Comparison of ENCODE assay signal across 22 cellular contexts in the genomic region with DNA sequence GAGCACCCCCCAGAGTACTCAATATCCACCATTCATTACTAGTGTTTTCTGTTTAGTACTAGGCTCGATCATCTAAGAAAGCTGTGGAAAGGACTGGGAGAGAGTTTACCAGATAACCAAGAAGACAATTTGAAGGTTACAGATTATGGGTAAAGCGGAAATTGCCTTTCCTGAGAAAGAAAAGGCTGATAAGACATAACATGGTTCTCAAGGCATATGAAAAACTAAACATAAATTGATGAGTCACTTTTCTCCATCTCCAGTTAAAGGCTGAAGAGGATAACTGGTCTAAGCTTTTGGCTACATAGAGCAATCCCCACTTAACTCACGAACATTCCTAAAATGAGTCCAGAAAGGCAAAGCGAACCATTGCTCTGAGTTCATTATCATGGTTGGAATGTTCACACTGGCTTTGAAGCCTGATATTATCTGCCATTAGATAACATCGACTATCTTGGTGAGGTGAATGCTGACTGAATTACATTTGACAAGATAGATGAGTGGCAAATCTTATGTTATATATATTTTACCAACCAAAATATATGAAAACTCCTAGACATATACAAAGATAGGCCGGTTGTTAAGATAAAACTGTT.
DNase-seq lines count a peak whose midpoint lies in the region; ATAC-seq and TF ChIP-seq lines count a peak whose summit lies in the region.
"Had no signal": no experiment of that assay in that cellular context is flagged by ENCODE, and none has a peak within 500 bp of the region (broad histone marks: within the 10 kb centered on the region; RNA-seq: fewer than 3 reads in every experiment).

No MANE protein-coding gene starts in this region.

- no peak overlapping the region for H3K14ac ChIP-seq in trophoblast cell (ENCODE audit: low read length)

- peaks cover 42% of the 10 kb centered on the region for H3K4me1 Mint-ChIP-seq in activated T-cell treated with anti-CD3 and anti-CD28 coated beads, Interleukin-2, amount 50 U/mL, for 72 hours (ENCODE audit: low read depth)
- H3K4me1 Mint-ChIP-seq in T-helper 17 cell: peaks cover 13% of the 10 kb centered on the region
- H3K4me1 Mint-ChIP-seq: nephron had no signal

- H3K9me3 ChIP-seq in T-helper 17 cell (ENCODE audit: control insufficient read depth, low read length, poor library complexity, severe bottlenecking): no peaks in the 10 kb centered on the region
- H3K9me3 ChIP-seq in fibroblast of lung (ENCODE audit: control insufficient read depth, insufficient read depth, low read depth, low read length): no peaks in the 10 kb centered on the region
- H3K9me3 ChIP-seq in trophoblast cell (ENCODE audit: insufficient read depth, low read depth, low read length): no peaks in the 10 kb centered on the region
- H3K9me3 ChIP-seq: body of pancreas, esophagus muscularis mucosa, MG63, ovary, SJCRH30 had no signal

- H3K27me3 ChIP-seq in fibroblast of lung (ENCODE audit: control insufficient read depth, insufficient read depth, low read length) (no peaks in the 10 kb centered on the region), trophoblast cell (ENCODE audit: insufficient read depth, low read length) (no peaks in the 10 kb centered on the region)
- H3K27me3 ChIP-seq: body of pancreas, esophagus muscularis mucosa, MG63, ovary, SJCRH30 had no signal

- no peak overlapping the region for H3K9ac ChIP-seq in fibroblast of lung (ENCODE audit: insufficient read depth, low read length)
- no peak overlapping the region for H3K9ac ChIP-seq in trophoblast cell (ENCODE audit: low read length)

- no CpG with 5 or more reads among the region's 6 CpGs for WGBS in trophoblast cell (ENCODE audit: extremely low coverage, insufficient coverage, insufficient read length)

- H3K79me1 ChIP-seq in trophoblast cell (ENCODE audit: low read length): no peaks in the 10 kb centered on the region

- H3K4me2 ChIP-seq in fibroblast of lung (ENCODE audit: extremely low read depth, insufficient read depth, low read length): no peak overlapping the region
- no peak overlapping the region for H3K4me2 ChIP-seq in trophoblast cell (ENCODE audit: low read length)

- DNase-seq in activated T-cell treated with anti-CD3 and anti-CD28 coated beads, Interleukin-2, amount 50 U/mL, for 72 hours: no peak
- DNase-seq in activated T-cell treated with anti-CD3 and anti-CD28 coated beads for 4 hours: no peak
- no peak for DNase-seq in T-helper 17 cell
- DNase-seq in fibroblast of lung (ENCODE audit: low read depth in 2 of 2): peak; percentile 17 to 32
- peak; percentile 41 to 90 for DNase-seq in trophoblast cell
- no peak for DNase-seq in HCEC 1CT
- DNase-seq in left colon: no peak
- DNase-seq in stimulated activated CD4-positive, alpha-beta T cell treated with anti-CD3 and anti-CD28 coated beads, Interleukin-2, amount 100 ng/mL, for 48 hours: no peak
- DNase-seq: activated T-cell treated with anti-CD3 and anti-CD28 coated beads, Interleukin-2, amount 50 U/mL, for 48 hours; body of pancreas; effector CD8-positive, alpha-beta T cell; GOT3; kidney glomerular epithelial cell; MG63; NCI-H1436; NCI-H524 treated with DMSO at 0.1 percent for 48 hours; ovary; right cardiac atrium; SJCRH30 had no signal

- H3K27ac ChIP-seq in fibroblast of lung (ENCODE audit: insufficient read depth, low read length) (no peak overlapping the region), trophoblast cell (ENCODE audit: low read depth, low read length) (no peak overlapping the region)
- H3K27ac ChIP-seq: body of pancreas, esophagus muscularis mucosa, ovary, SJCRH30 had no signal

- no peak for ATAC-seq in activated T-cell treated with anti-CD3 and anti-CD28 coated beads, Interleukin-2, amount 50 U/mL, for 72 hours (replicated peaks in 1 of 2)
- ATAC-seq in T-helper 17 cell (no peak), left colon (no peak)
- ATAC-seq: activated naive CD4-positive, alpha-beta T cell treated with anti-CD3 and anti-CD28 coated beads, Interleukin-2, amount 50 U/mL, for 72 hours; body of pancreas; right cardiac atrium had no signal

- H4K8ac ChIP-seq in trophoblast cell (ENCODE audit: low read depth, low read length): no peak overlapping the region

- H3K18ac ChIP-seq in trophoblast cell (ENCODE audit: low read length): no peak overlapping the region

- no peak overlapping the region for H3K23ac ChIP-seq in trophoblast cell (ENCODE audit: low read length)

- no peak overlapping the region for H4K12ac ChIP-seq in trophoblast cell (ENCODE audit: low read depth, low read length)

- no peak overlapping the region for H2AK5ac ChIP-seq in trophoblast cell (ENCODE audit: low read length)

- H2AFZ ChIP-seq in fibroblast of lung (ENCODE audit: low read length) (no peak overlapping the region), trophoblast cell (ENCODE audit: insufficient read depth, low read length, poor library complexity) (no peak overlapping the region)

- peaks cover 0 to 4% of the 10 kb centered on the region in 2 donors for H3K36me3 Mint-ChIP-seq in activated T-cell treated with anti-CD3 and anti-CD28 coated beads, Interleukin-2, amount 50 U/mL, for 72 hours (ENCODE audit: insufficient read depth in 2 of 2)
- H3K36me3 Mint-ChIP-seq in T-helper 17 cell (ENCODE audit: low read depth): peaks cover 6% of the 10 kb centered on the region

- peak overlapping the region; percentile 6 for H3K27ac Mint-ChIP-seq in activated T-cell treated with anti-CD3 and anti-CD28 coated beads, Interleukin-2, amount 50 U/mL, for 72 hours
- peak overlapping the region; percentile 83 for H3K27ac Mint-ChIP-seq in T-helper 17 cell
- H3K27ac Mint-ChIP-seq: nephron had no signal

- no peaks in the 10 kb centered on the region for H4K20me1 ChIP-seq in fibroblast of lung (ENCODE audit: control insufficient read depth, extremely low read depth, insufficient read depth, low read length)

- H3K36me3 ChIP-seq in fibroblast of lung (ENCODE audit: control insufficient read depth, insufficient read depth, low read length) (no peaks in the 10 kb centered on the region), trophoblast cell (ENCODE audit: control insufficient read depth in 1 of 2, insufficient read depth in 2 of 2, low read length in 2 of 2) (no peaks in the 10 kb centered on the region)
- H3K36me3 ChIP-seq: MG63, ovary, SJCRH30 had no signal

- no peak overlapping the region for H2BK120ac ChIP-seq in trophoblast cell (ENCODE audit: insufficient read depth, low read length, poor library complexity)

- H3K79me2 ChIP-seq in fibroblast of lung (ENCODE audit: control insufficient read depth, insufficient read depth, low read length) (no peaks in the 10 kb centered on the region), trophoblast cell (ENCODE audit: control insufficient read depth, insufficient read depth, low read length, poor library complexity) (no peaks in the 10 kb centered on the region)

- peak overlapping the region in 1 of 2 donors; percentile 27 for H3K4me3 Mint-ChIP-seq in activated T-cell treated with anti-CD3 and anti-CD28 coated beads, Interleukin-2, amount 50 U/mL, for 72 hours
- peak overlapping the region; percentile 2 for H3K4me3 Mint-ChIP-seq in T-helper 17 cell
- H3K4me3 Mint-ChIP-seq: nephron had no signal

- no peak overlapping the region for H2BK5ac ChIP-seq in trophoblast cell (ENCODE audit: low read depth, low read length, poor library complexity)

- H3K9me3 Mint-ChIP-seq in activated T-cell treated with anti-CD3 and anti-CD28 coated beads, Interleukin-2, amount 50 U/mL, for 72 hours: no peaks in the 10 kb centered on the region
- H3K9me3 Mint-ChIP-seq: activated naive CD4-positive, alpha-beta T cell treated with anti-CD3 and anti-CD28 coated beads, Interleukin-2, amount 50 U/mL, for 72 hours; nephron had no signal

- H3K4ac ChIP-seq in trophoblast cell (ENCODE audit: low read depth, low read length): no peak overlapping the region

- intact Hi-C loops in left colon (cut with DNase I, micrococcal nuclease): no loop called here

- H3K4me3 ChIP-seq in fibroblast of lung (replicated peaks in 1 of 4; ENCODE audit: control extremely low read depth in 1 of 4, insufficient read depth in 1 of 4, low read depth in 3 of 4, low read length in 4 of 4): no peak overlapping the region
- no peak overlapping the region for H3K4me3 ChIP-seq in trophoblast cell (ENCODE audit: low read depth, low read length)
- H3K4me3 ChIP-seq: body of pancreas, esophagus muscularis mucosa, MG63, ovary, SJCRH30 had no signal

- H4K91ac ChIP-seq in trophoblast cell (ENCODE audit: low read depth, low read length): no peak overlapping the region

- TF ChIP-seq CTCF in fibroblast of lung (conservative IDR thresholded peaks at IDR 0.05 in 1 of 2, IDR thresholded peaks at IDR 0.05 in 1 of 2; ENCODE audit: low read depth in 1 of 2, low read length in 2 of 2): no peak

- H3K4me1 ChIP-seq in fibroblast of lung (ENCODE audit: control insufficient read depth, extremely low read depth, insufficient read depth, low read length) (no peaks in the 10 kb centered on the region), trophoblast cell (ENCODE audit: control insufficient read depth in 1 of 2, insufficient read depth in 2 of 2, low read length in 2 of 2) (no peaks in the 10 kb centered on the region)
- H3K4me1 ChIP-seq: body of pancreas, esophagus muscularis mucosa, SJCRH30 had no signal

- H3K27me3 Mint-ChIP-seq in activated T-cell treated with anti-CD3 and anti-CD28 coated beads, Interleukin-2, amount 50 U/mL, for 72 hours (ENCODE audit: low read depth): no peaks in the 10 kb centered on the region
- no peaks in the 10 kb centered on the region for H3K27me3 Mint-ChIP-seq in T-helper 17 cell

- no peak overlapping the region for H2BK12ac ChIP-seq in trophoblast cell (ENCODE audit: low read length)

Comparison
In these comparisons a context has a peak if more than half of its experiments do, and no peak if none do; other contexts are left out.
1. DNase-seq: peak in fibroblast of lung (2 of 2) and trophoblast cell (2 of 2); none in activated T-cell treated with anti-CD3 and anti-CD28 coated beads, Interleukin-2, amount 50 U/mL, for 72 hours (0 of 2), activated T-cell treated with anti-CD3 and anti-CD28 coated beads for 4 hours (single experiment), T-helper 17 cell (0 of 3), HCEC 1CT (single experiment), left colon (0 of 2) and stimulated activated CD4-positive, alpha-beta T cell treated with anti-CD3 and anti-CD28 coated beads, Interleukin-2, amount 100 ng/mL, for 48 hours (0 of 2).